In the genomic region with DNA sequence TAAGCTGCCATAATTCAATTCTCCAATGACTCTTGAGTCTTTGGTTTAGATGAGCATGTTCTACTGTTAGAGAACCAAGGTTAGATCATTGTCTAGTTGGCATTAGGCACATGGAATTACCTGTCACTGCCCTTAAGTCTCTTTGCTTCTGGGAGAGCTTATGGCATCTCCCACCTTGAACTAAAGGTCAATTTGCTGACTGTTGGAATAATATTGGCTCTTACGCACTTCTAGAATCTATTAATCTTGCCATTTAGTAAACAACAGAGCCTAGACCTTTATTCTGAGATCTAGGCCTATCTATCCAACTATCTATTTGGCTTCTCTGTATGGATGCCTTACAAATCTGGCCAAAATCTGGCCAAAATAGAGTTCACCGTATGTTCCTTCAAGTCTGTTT, we compare ENCODE assay signal across 8 cellular contexts.
"Had no signal": no experiment of that assay in that cellular context is flagged by ENCODE, and none has a peak within 500 bp of the region (broad histone marks: within the 10 kb centered on the region; RNA-seq: fewer than 3 reads in every experiment).

No MANE protein-coding gene starts in this region.

- DNase-seq: GDM1, GF-D8 had no signal

- FAIRE-seq: G401.6, GM12878, GM12891, GM12892, GM18507, GM19239 had no signal

- ATAC-seq: GM12878 had no signal

- H3K4me3 ChIP-seq: GM12878 had no signal
